Comparison of ENCODE assay signal across 12 cellular contexts in genomic region chr14:36767603-36768281, GRCh38.
DNase-seq lines count a peak whose midpoint lies in the region; ATAC-seq and TF ChIP-seq lines count a peak whose summit lies in the region.
"Had no signal": no experiment of that assay in that cellular context is flagged by ENCODE, and none has a peak within 500 bp of the region (broad histone marks: within the 10 kb centered on the region; RNA-seq: fewer than 3 reads in every experiment).

No MANE protein-coding gene starts in this region.

- ATAC-seq in HG02840 (IDR thresholded peaks at IDR 0.05; ENCODE audit: low FRiP score, unreplicated experiment) = no peak
- ATAC-seq in HG02981 (IDR thresholded peaks at IDR 0.05; ENCODE audit: unreplicated experiment) = no peak
- ATAC-seq: activated T-helper 17 cell treated with anti-CD3 and anti-CD28 coated beads, Interleukin-2, amount 50 U/mL, for 72 hours had no signal

- DNase-seq in HPDE6-E6E7 (ENCODE audit: extremely low spot score) (peak; percentile 87), NCI-H2171 (lab: John Stamatoyannopoulos, UW) (peak; percentile 82), MCF 10A (ENCODE audit: unreplicated experiment) (peak; percentile 55), renal cortical epithelial cell (ENCODE audit: low read depth) (peak; percentile 26), dermis blood vessel endothelial cell (no peak)
- no peak for DNase-seq in stimulated activated CD4-positive, alpha-beta T cell treated with anti-CD3 and anti-CD28 coated beads, Interleukin-2, amount 100 ng/mL, for 48 hours
- DNase-seq: colonic mucosa; NK-92 treated with Interleukin-12 subunit alpha and Interleukin-12 subunit beta, amount 100 ng/mL, for 24 hours; nucleus accumbens had no signal

- H3K9me3 Mint-ChIP-seq in MCF 10A (ENCODE audit: unreplicated experiment) = no peaks in the 10 kb centered on the region
- H3K9me3 Mint-ChIP-seq: activated T-helper 17 cell treated with anti-CD3 and anti-CD28 coated beads, Interleukin-2, amount 50 U/mL, for 72 hours had no signal

- intact Hi-C loops in MCF 10A (cut with micrococcal nuclease) = no loop called here

- no peaks in the 10 kb centered on the region for H3K36me3 Mint-ChIP-seq in MCF 10A (ENCODE audit: insufficient read depth, unreplicated experiment)

- BruUV-seq in MCF 10A (replicated peaks; lab: Mats Ljungman, UMichigan) = no TSS peak

- H3K27ac Mint-ChIP-seq in MCF 10A (ENCODE audit: low read depth, unreplicated experiment) = peak overlapping the region; percentile 32
- H3K27ac Mint-ChIP-seq: activated T-helper 17 cell treated with anti-CD3 and anti-CD28 coated beads, Interleukin-2, amount 50 U/mL, for 72 hours had no signal

- no peak for TF ChIP-seq CTCF in MCF 10A (IDR thresholded peaks at IDR 0.05; ENCODE audit: unreplicated experiment)

- POLR2A ChIA-PET in MCF 10A (lab: Yijun Ruan, JAX) = interaction anchor here (0.7 to 2.6 kb wide), 6 partner anchors 10 to 404 kb away, joined by 3 to 12 read pairs (median 4); partner anchors contain the start of gene SLC25A21

- peaks cover 31% of the 10 kb centered on the region for H3K4me1 Mint-ChIP-seq in MCF 10A (ENCODE audit: insufficient read depth, unreplicated experiment)
- H3K4me1 Mint-ChIP-seq: activated T-helper 17 cell treated with anti-CD3 and anti-CD28 coated beads, Interleukin-2, amount 50 U/mL, for 72 hours had no signal

- CTCF ChIA-PET in MCF 10A (lab: Yijun Ruan, JAX) = interaction anchor here (0.6 to 2.6 kb wide), 8 partner anchors 14 to 382 kb away, joined by 3 to 11 read pairs (median 4); no protein-coding TSS in a partner anchor

- H3K27me3 Mint-ChIP-seq in MCF 10A (ENCODE audit: insufficient read depth, unreplicated experiment) = no peaks in the 10 kb centered on the region
- H3K27me3 Mint-ChIP-seq: activated T-helper 17 cell treated with anti-CD3 and anti-CD28 coated beads, Interleukin-2, amount 50 U/mL, for 72 hours had no signal

- no peak overlapping the region for H3K4me3 Mint-ChIP-seq in MCF 10A (ENCODE audit: unreplicated experiment)
- H3K4me3 Mint-ChIP-seq: activated T-helper 17 cell treated with anti-CD3 and anti-CD28 coated beads, Interleukin-2, amount 50 U/mL, for 72 hours had no signal

Comparison
In these comparisons a context has a peak if more than half of its experiments do, and no peak if none do; other contexts are left out.
1. DNase-seq: peak in HPDE6-E6E7 (single experiment), NCI-H2171 (single experiment), MCF 10A (single experiment) and renal cortical epithelial cell (single experiment); none in stimulated activated CD4-positive, alpha-beta T cell treated with anti-CD3 and anti-CD28 coated beads, Interleukin-2, amount 100 ng/mL, for 48 hours (0 of 2) and dermis blood vessel endothelial cell (single experiment).